In genomic region chr13:33934936-33935510, GRCh38 we compare ENCODE assay signal across 14 cellular contexts.
DNase-seq lines count a peak whose midpoint lies in the region; ATAC-seq and TF ChIP-seq lines count a peak whose summit lies in the region.
"Had no signal": no experiment of that assay in that cellular context is flagged by ENCODE, and none has a peak within 500 bp of the region (broad histone marks: within the 10 kb centered on the region; RNA-seq: fewer than 3 reads in every experiment).

No MANE protein-coding gene starts in this region.

- H3K4me1 ChIP-seq in adipocyte (ENCODE audit: control insufficient read depth, insufficient read depth, low read length): peaks cover 15% of the 10 kb centered on the region

- H3K9ac ChIP-seq in adipocyte (ENCODE audit: low read length): no peak overlapping the region
- H3K9ac ChIP-seq: GM23248 had no signal

- peak; percentile 52 for DNase-seq in adipocyte (ENCODE audit: low read depth)
- DNase-seq in fibroblast of the aortic adventitia (ENCODE audit: low read depth): peak; percentile 32
- no peak for DNase-seq in neural crest cell (ENCODE audit: low read depth, low spot score)
- no peak for DNase-seq in GM20000 (ENCODE audit: low spot score)
- DNase-seq: CD4-positive, alpha-beta memory T cell; DMS79 treated with DMSO at 0.1 percent for 48 hours; EL; GDM1; GM23248 had no signal

- H3K4me1 Mint-ChIP-seq in neural crest cell: peaks cover 29% of the 10 kb centered on the region
- H3K4me1 Mint-ChIP-seq: B cell; CD4-positive, alpha-beta memory T cell had no signal

- H3K36me3 ChIP-seq in adipocyte (ENCODE audit: control insufficient read depth, insufficient read depth, low read length, severe bottlenecking): no peaks in the 10 kb centered on the region

- no peak overlapping the region for H3K4me3 Mint-ChIP-seq in neural crest cell
- H3K4me3 Mint-ChIP-seq: B cell; CD4-positive, alpha-beta memory T cell had no signal

- H3K27ac Mint-ChIP-seq in neural crest cell (ENCODE audit: unreplicated experiment): peak overlapping the region; percentile 24
- H3K27ac Mint-ChIP-seq: B cell; CD4-positive, alpha-beta memory T cell had no signal

- ATAC-seq in HG03571 (IDR thresholded peaks at IDR 0.05; ENCODE audit: unreplicated experiment): no peak
- ATAC-seq in GM18870 (IDR thresholded peaks at IDR 0.05; ENCODE audit: unreplicated experiment): no peak
- ATAC-seq in GM21381 (IDR thresholded peaks at IDR 0.05; ENCODE audit: unreplicated experiment): no peak
- ATAC-seq: HCT116 had no signal

- H3K27me3 Mint-ChIP-seq in neural crest cell (ENCODE audit: low read depth): no peaks in the 10 kb centered on the region
- H3K27me3 Mint-ChIP-seq: B cell; CD4-positive, alpha-beta memory T cell had no signal

- no peaks in the 10 kb centered on the region for H3K9me3 ChIP-seq in adipocyte (ENCODE audit: control insufficient read depth, low read length)

- no peak overlapping the region for H3K4me3 ChIP-seq in adipocyte (ENCODE audit: low read length)
- H3K4me3 ChIP-seq in fibroblast of the aortic adventitia (ENCODE audit: low read depth, low read length): no peak overlapping the region
- H3K4me3 ChIP-seq: GM23248 had no signal

- peaks cover 2% of the 10 kb centered on the region for H3K9me3 Mint-ChIP-seq in neural crest cell
- H3K9me3 Mint-ChIP-seq: CD4-positive, alpha-beta memory T cell had no signal

- TF ChIP-seq CTCF in fibroblast of the aortic adventitia (IDR thresholded peaks at IDR 0.05; ENCODE audit: insufficient read depth, low read length) (no peak), neural crest cell (conservative IDR thresholded peaks at IDR 0.05) (no peak), GM20000 (IDR thresholded peaks at IDR 0.05; ENCODE audit: extremely low read depth, missing control alignments) (no peak)

- H3K27me3 ChIP-seq in adipocyte (replicated peaks; ENCODE audit: control insufficient read depth, insufficient read depth, low read length): no peaks in the 10 kb centered on the region

- no peaks in the 10 kb centered on the region for H3K36me3 Mint-ChIP-seq in neural crest cell (ENCODE audit: low read depth)
- H3K36me3 Mint-ChIP-seq: CD4-positive, alpha-beta memory T cell had no signal

Comparison
In these comparisons a context has a peak if more than half of its experiments do, and no peak if none do; other contexts are left out.
1. DNase-seq: peak in adipocyte (single experiment) and fibroblast of the aortic adventitia (single experiment); none in neural crest cell (single experiment) and GM20000 (single experiment).